In genomic region chr10:23912884-23913401, GRCh38 we compare ENCODE assay signal across 26 cellular contexts.
DNase-seq lines count a peak whose midpoint lies in the region; ATAC-seq, FAIRE-seq and TF ChIP-seq lines count a peak whose summit lies in the region.
"Had no signal": no experiment of that assay in that cellular context is flagged by ENCODE, and none has a peak within 500 bp of the region (broad histone marks: within the 10 kb centered on the region; RNA-seq: fewer than 3 reads in every experiment).

No MANE protein-coding gene starts in this region.

- H2BK15ac ChIP-seq in H1 (ENCODE audit: low read length): no peak overlapping the region

- H3K23me2 ChIP-seq in H1 (ENCODE audit: low read depth, low read length): no peaks in the 10 kb centered on the region

- TF ChIP-seq EP300 in SK-N-SH (IDR thresholded peaks at IDR 0.05; ENCODE audit: borderline replicate concordance in 1 of 2, low read depth in 1 of 2, low read length in 1 of 2): peak in 1 of 2 experiments; percentile 74; a peak in 1 of 4 replicates
- TF ChIP-seq EP300 in H1 (IDR thresholded peaks at IDR 0.05; ENCODE audit: borderline replicate concordance in 1 of 2, low read depth in 2 of 2, low read length in 2 of 2): no peak

- H3F3A ChIP-seq in SK-N-SH (replicated peaks; ENCODE audit: insufficient read depth): no peaks in the 10 kb centered on the region

- H3K36me3 ChIP-seq in SK-N-SH (replicated peaks in 1 of 2; ENCODE audit: control insufficient read depth in 1 of 2, insufficient read depth in 2 of 2, low read length in 1 of 2) (no peaks in the 10 kb centered on the region), H1 (ENCODE audit: control insufficient read depth in 2 of 4, insufficient read depth in 4 of 4, low read length in 3 of 4) (no peaks in the 10 kb centered on the region), mesodermal cell (ENCODE audit: control insufficient read depth, insufficient read depth, low read length) (no peaks in the 10 kb centered on the region)
- H3K36me3 ChIP-seq: BE2C, MG63 had no signal

- CTCF ChIA-PET in SK-N-SH (lab: Yijun Ruan, JAX): interaction anchor here (1.3 kb wide), 1 partner anchor 69 kb away, joined by 3 read pairs; no protein-coding TSS in a partner anchor
- CTCF ChIA-PET in H1 (lab: Charles Lee; ENCODE audit: partially characterized antibody): interaction anchor here (1.1 kb wide), 1 partner anchor 283 kb away, joined by 3 read pairs; no protein-coding TSS in a partner anchor
- CTCF ChIA-PET in activated CD4-positive, alpha-beta T cell treated with anti-CD3 and anti-CD28 coated beads, Interleukin-2, amount 10 ng/mL, durations not matched to agents 7 days and 5 days (lab: Charles Lee): no interaction called here

- no peaks in the 10 kb centered on the region for H4K20me1 ChIP-seq in SK-N-SH (ENCODE audit: insufficient read depth)
- no peaks in the 10 kb centered on the region for H4K20me1 ChIP-seq in H1 (replicated peaks in 1 of 2; ENCODE audit: control insufficient read depth in 1 of 2, insufficient read depth in 2 of 2, low read length in 2 of 2)

- no peaks in the 10 kb centered on the region for H3K79me1 ChIP-seq in H1 (ENCODE audit: low read depth, low read length)

- H3K27me3 ChIP-seq in SK-N-SH (ENCODE audit: insufficient read depth) (no peaks in the 10 kb centered on the region), H1 (replicated peaks in 1 of 4; ENCODE audit: control insufficient read depth in 3 of 4, extremely low read depth in 1 of 4, insufficient read depth in 3 of 4, low read length in 3 of 4) (no peaks in the 10 kb centered on the region)
- H3K27me3 ChIP-seq: BE2C, MG63 had no signal

- no peak overlapping the region for H2BK5ac ChIP-seq in H1 (ENCODE audit: low read depth, low read length)

- H3K27ac ChIP-seq in SK-N-SH (ENCODE audit: low read depth in 2 of 2, low read length in 1 of 2): peak overlapping the region in 1 of 2 experiments; percentile 64; a peak in 2 of 4 replicates
- no peak overlapping the region for H3K27ac ChIP-seq in H1 (ENCODE audit: low read depth, low read length)
- H3K27ac ChIP-seq in mesodermal cell (ENCODE audit: low read depth, low read length, severe bottlenecking): peak overlapping the region; percentile 36

- H4K8ac ChIP-seq in H1 (ENCODE audit: extremely low read depth, insufficient read depth, low read length): no peak overlapping the region

- POLR2A ChIA-PET in SK-N-SH (lab: Yijun Ruan, JAX): no interaction called here
- POLR2A ChIA-PET in H1 (lab: Charles Lee; ENCODE audit: partially characterized antibody): no interaction called here
- POLR2A ChIA-PET in activated CD4-positive, alpha-beta T cell treated with anti-CD3 and anti-CD28 coated beads, Interleukin-2, amount 10 ng/mL, durations not matched to agents 7 days and 5 days (lab: Charles Lee): no interaction called here

- H3K79me2 ChIP-seq in SK-N-SH (ENCODE audit: insufficient read depth): no peaks in the 10 kb centered on the region
- H3K79me2 ChIP-seq in H1 (ENCODE audit: control insufficient read depth in 1 of 2, insufficient read depth in 2 of 2, low read length in 2 of 2): no peaks in the 10 kb centered on the region

- no peak overlapping the region for H3K4ac ChIP-seq in H1 (replicated peaks; ENCODE audit: insufficient read length, low read depth, low read length)

- no peak overlapping the region for H2BK120ac ChIP-seq in H1 (replicated peaks; ENCODE audit: low read depth, low read length)

- no peak for TF ChIP-seq CTCF in SK-N-SH (IDR thresholded peaks at IDR 0.05)
- no peak for TF ChIP-seq CTCF in H1 (IDR thresholded peaks at IDR 0.05; ENCODE audit: control extremely low read depth in 1 of 3, insufficient read depth in 1 of 3, low read depth in 1 of 3, low read length in 3 of 3)

- H2AK5ac ChIP-seq in H1 (ENCODE audit: low read depth, low read length): no peak overlapping the region

- TF ChIP-seq RAD21 in SK-N-SH (IDR thresholded peaks at IDR 0.05; ENCODE audit: low read length) (no peak), H1 (IDR thresholded peaks at IDR 0.05 in 1 of 2, conservative IDR thresholded peaks at IDR 0.05 in 1 of 2; ENCODE audit: low read depth in 2 of 2, low read length in 2 of 2) (no peak)

- ATAC-seq in SK-N-SH treated with all-trans-retinoic acid at 6 μM for 48 hours: no peak; the same call in 2 of the 3 replicates
- ATAC-seq: HCT116 had no signal

- DNase-seq in SK-N-SH: peak; percentile 32
- peak; percentile 49 for DNase-seq in ELF-1 (ENCODE audit: low read depth, low spot score)
- no peak for DNase-seq in H1 (ENCODE audit: low read depth in 1 of 2, low spot score in 2 of 2)
- no peak for DNase-seq in NCI-H1105 treated with DMSO at 0.1 percent for 48 hours (lab: John Stamatoyannopoulos, UW)
- DNase-seq in HT-29 (ENCODE audit: low spot score): no peak
- no peak for DNase-seq in activated CD4-positive, alpha-beta T cell treated with anti-CD3 and anti-CD28 coated beads, Interleukin-2, amount 10 ng/mL, durations not matched to agents 7 days and 5 days
- DNase-seq: 8988T, ACHN, BE2C, Calu3, DMS153, DND-41, GOT3, IMR-90, KG1, MG63, NCI-H2029, NCI-H446, NCI-H524 treated with DMSO at 0.1 percent for 48 hours, NCI-H774, RPMI8226, SHP77, SW 1271 had no signal

- H3K9me3 ChIP-seq in SK-N-SH: no peaks in the 10 kb centered on the region
- no peaks in the 10 kb centered on the region for H3K9me3 ChIP-seq in H1 (ENCODE audit: insufficient read depth in 2 of 2, low read depth in 1 of 2, low read length in 1 of 2)
- no peaks in the 10 kb centered on the region for H3K9me3 ChIP-seq in mesodermal cell (ENCODE audit: control insufficient read depth, low read length)
- H3K9me3 ChIP-seq: BE2C, MG63 had no signal

- H3K36me3 Mint-ChIP-seq in activated CD4-positive, alpha-beta T cell treated with anti-CD3 and anti-CD28 coated beads, Interleukin-2, amount 10 ng/mL, durations not matched to agents 7 days and 5 days (ENCODE audit: low read depth): no peaks in the 10 kb centered on the region

- H3K4me3 Mint-ChIP-seq in activated CD4-positive, alpha-beta T cell treated with anti-CD3 and anti-CD28 coated beads, Interleukin-2, amount 10 ng/mL, durations not matched to agents 7 days and 5 days: no peak overlapping the region

- no peak overlapping the region for H3K23ac ChIP-seq in H1 (ENCODE audit: insufficient read length)

- TF ChIP-seq POLR2A in H1 (IDR thresholded peaks at IDR 0.05; ENCODE audit: control extremely low read depth in 1 of 2, low read depth in 2 of 2, low read length in 2 of 2): no peak

- FAIRE-seq in H1 (lab: Jason Lieb, UNC): no peak

- no peaks in the 10 kb centered on the region for H3K9me2 ChIP-seq in SK-N-SH

- no peak overlapping the region for H4K5ac ChIP-seq in H1 (ENCODE audit: insufficient read length, low read depth, low read length)

- H3K4me3 ChIP-seq in SK-N-SH (ENCODE audit: low read depth in 2 of 2, low read length in 1 of 2) (no peak overlapping the region), H1 (ENCODE audit: extremely low read depth in 1 of 4, insufficient read depth in 2 of 4, low read depth in 3 of 4, low read length in 4 of 4) (no peak overlapping the region), mesodermal cell (ENCODE audit: extremely low read depth, insufficient read depth, low read length, poor library complexity, severe bottlenecking) (no peak overlapping the region)
- H3K4me3 ChIP-seq: MG63 had no signal

- peaks cover 0 to 18% of the 10 kb centered on the region in 2 experiments; a peak in 1 of 4 replicates for H3K4me1 ChIP-seq in SK-N-SH (ENCODE audit: control insufficient read depth in 1 of 2, insufficient read depth in 2 of 2, low read depth in 1 of 2, low read length in 1 of 2)
- no peaks in the 10 kb centered on the region for H3K4me1 ChIP-seq in H1 (replicated peaks in 1 of 4; ENCODE audit: control insufficient read depth in 3 of 4, insufficient read depth in 4 of 4, low read length in 3 of 4)
- no peaks in the 10 kb centered on the region for H3K4me1 ChIP-seq in mesodermal cell (ENCODE audit: control insufficient read depth, insufficient read depth, low read length, poor library complexity, severe bottlenecking)
- H3K4me1 ChIP-seq: BE2C had no signal

- H3K9me3 Mint-ChIP-seq in activated CD4-positive, alpha-beta T cell treated with anti-CD3 and anti-CD28 coated beads, Interleukin-2, amount 10 ng/mL, durations not matched to agents 7 days and 5 days: no peaks in the 10 kb centered on the region

- H3K9ac ChIP-seq in SK-N-SH: no peak overlapping the region
- H3K9ac ChIP-seq in H1 (replicated peaks in 1 of 4; ENCODE audit: extremely low read depth in 1 of 4, low read depth in 3 of 4, low read length in 3 of 4): no peak overlapping the region

- no peak overlapping the region for H3K56ac ChIP-seq in H1 (replicated peaks; ENCODE audit: insufficient read length, low read depth, low read length)

- no peak overlapping the region for H3K14ac ChIP-seq in H1 (ENCODE audit: insufficient read length)

- H2AFZ ChIP-seq in SK-N-SH (ENCODE audit: low read depth) (no peak overlapping the region), H1 (ENCODE audit: low read length) (no peak overlapping the region)

- H3K27me3 Mint-ChIP-seq in activated CD4-positive, alpha-beta T cell treated with anti-CD3 and anti-CD28 coated beads, Interleukin-2, amount 10 ng/mL, durations not matched to agents 7 days and 5 days: no peaks in the 10 kb centered on the region

- no peak overlapping the region for H3K18ac ChIP-seq in H1 (ENCODE audit: extremely low read depth, low read length)

- H3K4me2 ChIP-seq in SK-N-SH: no peak overlapping the region
- no peak overlapping the region for H3K4me2 ChIP-seq in H1 (ENCODE audit: insufficient read depth in 1 of 2, low read depth in 2 of 2, low read length in 2 of 2)

- H3K27ac Mint-ChIP-seq in activated CD4-positive, alpha-beta T cell treated with anti-CD3 and anti-CD28 coated beads, Interleukin-2, amount 10 ng/mL, durations not matched to agents 7 days and 5 days: no peak overlapping the region

- WGBS in SK-N-SH (ENCODE audit: low lambda C conversion rate): 12% methylated on average over 6 of the region's 6 CpGs
- 85% methylated on average over 6 of the region's 6 CpGs; no CpG with 5 or more reads in 1 of the 2 experiments for WGBS in H1 (ENCODE audit: extremely low coverage in 1 of 2, insufficient coverage in 1 of 2, insufficient read length in 1 of 2, insufficient replicate concordance in 2 of 2, low coverage in 1 of 2, low lambda C conversion rate in 2 of 2, missing lambda C conversion rate in 1 of 2), 2 experiments
- 73 to 76% methylated on average over 4 to 5 of the region's 6 CpGs for WGBS in mesodermal cell (ENCODE audit: insufficient coverage in 2 of 2), 2 experiments

- no peak overlapping the region for H2BK20ac ChIP-seq in H1 (ENCODE audit: low read length)

- no peaks in the 10 kb centered on the region for H3K4me1 Mint-ChIP-seq in activated CD4-positive, alpha-beta T cell treated with anti-CD3 and anti-CD28 coated beads, Interleukin-2, amount 10 ng/mL, durations not matched to agents 7 days and 5 days

- H4K91ac ChIP-seq in H1 (replicated peaks; ENCODE audit: insufficient read length, low read length): no peak overlapping the region

- H2BK12ac ChIP-seq in H1 (ENCODE audit: low read depth, low read length): peak overlapping the region; percentile 35; the same call in 1 of the 2 replicates

TF ChIP-seq in SK-N-SH treated with all-trans-retinoic acid at 6 μM for 48 hours, 23 proteins besides CTCF, POLR2A, EP300 and RAD21 (continues in another document):
- TF ChIP-seq GLIS3 (CRISPR knock-in tag; IDR thresholded peaks at IDR 0.05): no peak

TF ChIP-seq in H1, 55 proteins besides CTCF, POLR2A, EP300 and RAD21 (continues in another document):
- TF ChIP-seq TAF7 (optimal IDR thresholded peaks at IDR 0.05; ENCODE audit: borderline replicate concordance, low read depth, low read length): no peak

Comparison
In these comparisons a context has a peak if more than half of its experiments do, and no peak if none do; other contexts are left out.
1. DNase-seq: peak in SK-N-SH (single experiment) and ELF-1 (single experiment); none in H1 (0 of 2), NCI-H1105 treated with DMSO at 0.1 percent for 48 hours (single experiment), HT-29 (single experiment) and activated CD4-positive, alpha-beta T cell treated with anti-CD3 and anti-CD28 coated beads, Interleukin-2, amount 10 ng/mL, durations not matched to agents 7 days and 5 days (single experiment).